Comparison of ENCODE assay signal across 11 cellular contexts in genomic region chr2:30276455-30276911, GRCh38. TPM values are rescaled to one million over a fixed set of nuclear protein-coding genes. Genes with fewer than 3 reads are reported as not detected.
A peak's percentile ranks its signal among the peaks of the same experiment; 100 is the strongest.
DNase-seq lines count a peak whose midpoint lies in the region; ATAC-seq, FAIRE-seq and TF ChIP-seq lines count a peak whose summit lies in the region.
"Had no signal": no experiment of that assay in that cellular context is flagged by ENCODE, and none has a peak within 500 bp of the region (broad histone marks: within the 10 kb centered on the region; RNA-seq: fewer than 3 reads in every experiment).

No MANE protein-coding gene starts in this region.

- H3K27me3 ChIP-seq in upper lobe of right lung, result no peaks in the 10 kb centered on the region

- peaks cover 11% of the 10 kb centered on the region for H3K4me1 ChIP-seq in upper lobe of right lung

- no peaks in the 10 kb centered on the region for H3K36me3 ChIP-seq in upper lobe of right lung

- no peak overlapping the region for H3K27ac ChIP-seq in upper lobe of right lung

- H3K4me3 ChIP-seq in fibroblast of the aortic adventitia (ENCODE audit: low read depth, low read length), result no peak overlapping the region
- H3K4me3 ChIP-seq in upper lobe of right lung, result no peak overlapping the region

- TF ChIP-seq CTCF in fibroblast of the aortic adventitia (IDR thresholded peaks at IDR 0.05; ENCODE audit: insufficient read depth, low read length), result no peak
- TF ChIP-seq CTCF in upper lobe of right lung (IDR thresholded peaks at IDR 0.05), result no peak

- TF ChIP-seq POLR2A in H54 (IDR thresholded peaks at IDR 0.05; ENCODE audit: low read depth, low read length), result no peak

- no peak for FAIRE-seq in H54 (lab: Jason Lieb, UNC)

- peak; percentile 42 for DNase-seq in stimulated activated CD4-positive, alpha-beta T cell treated with anti-CD3 and anti-CD28 coated beads, Interleukin-15, amount 100 ng/mL, for 24 hours
- DNase-seq in stimulated activated CD4-positive, alpha-beta T cell treated with anti-CD3 and anti-CD28 coated beads, Interleukin-2, amount 100 ng/mL, for 48 hours, result no peak
- DNase-seq in fibroblast of the aortic adventitia (ENCODE audit: low read depth) (peak; percentile 31), upper lobe of right lung (no peak), H54 (ENCODE audit: insufficient read length, low spot score) (no peak), NCI-H510A treated with DMSO at 0.1 percent for 48 hours (lab: John Stamatoyannopoulos, UW) (no peak), NCI-H2029 treated with DMSO at 0.1 percent for 48 hours (lab: John Stamatoyannopoulos, UW) (no peak)
- DNase-seq: NCI-H1436 treated with DMSO at 0.1 percent for 48 hours, NCI-H69, Right ventricle myocardium superior had no signal

- ATAC-seq in HG03469 (IDR thresholded peaks at IDR 0.05; ENCODE audit: unreplicated experiment) (peak; percentile 44), upper lobe of right lung (peak; percentile 66)

- intact Hi-C loops in upper lobe of right lung (cut with DNase I), result no loop called here

- H3K9me3 ChIP-seq in upper lobe of right lung, result no peaks in the 10 kb centered on the region

RNA-seq across cellular contexts. Expression of gene LBH, which starts 45.1 kb away (rescaled TPM):
- total RNA-seq in fibroblast of the aortic adventitia (ENCODE audit: low replicate concordance) (21.1 and 61.2 TPM in 2 replicates), upper lobe of right lung (272 TPM)

Comparison
In these comparisons a context has a peak if more than half of its experiments do, and no peak if none do; other contexts are left out.
1. DNase-seq: peak in stimulated activated CD4-positive, alpha-beta T cell treated with anti-CD3 and anti-CD28 coated beads, Interleukin-15, amount 100 ng/mL, for 24 hours (single experiment) and fibroblast of the aortic adventitia (single experiment); none in stimulated activated CD4-positive, alpha-beta T cell treated with anti-CD3 and anti-CD28 coated beads, Interleukin-2, amount 100 ng/mL, for 48 hours (0 of 2), upper lobe of right lung (single experiment), H54 (single experiment), NCI-H510A treated with DMSO at 0.1 percent for 48 hours (single experiment) and NCI-H2029 treated with DMSO at 0.1 percent for 48 hours (single experiment).